In the genomic region with DNA sequence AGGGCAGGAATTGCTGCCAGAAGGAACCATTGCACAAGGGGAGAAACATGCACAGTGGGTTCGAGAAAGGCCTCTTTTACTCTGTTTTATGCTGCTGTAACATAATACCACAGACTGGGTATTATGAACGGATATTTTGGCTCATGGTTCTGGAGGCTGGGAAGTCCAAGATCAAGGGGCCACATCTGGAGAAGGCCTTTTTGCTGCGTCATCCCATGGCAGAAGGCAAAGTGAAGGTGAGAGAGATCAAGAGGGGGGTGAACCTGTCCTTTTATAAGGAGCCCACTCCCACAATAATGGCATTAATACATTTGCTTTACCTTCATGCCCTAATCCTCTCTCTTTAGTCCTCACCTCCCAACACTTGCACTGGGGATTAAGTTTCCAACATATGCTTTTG, we compare ENCODE assay signal across 20 cellular contexts.
DNase-seq lines count a peak whose midpoint lies in the region; ATAC-seq lines count a peak whose summit lies in the region.
"Had no signal": no experiment of that assay in that cellular context is flagged by ENCODE, and none has a peak within 500 bp of the region (broad histone marks: within the 10 kb centered on the region; RNA-seq: fewer than 3 reads in every experiment).

No MANE protein-coding gene starts in this region.

- H3K27me3 Mint-ChIP-seq in activated naive CD8-positive, alpha-beta T cell treated with anti-CD3 and anti-CD28 coated beads for 36 hours, result no peaks in the 10 kb centered on the region
- H3K27me3 Mint-ChIP-seq in T-helper 2 cell treated with Interferon-gamma antibody and Interleukin-4, amounts not matched to agents 5 μg/mL and 100 μg/mL, for 36 hours (ENCODE audit: low read depth), result no peaks in the 10 kb centered on the region
- H3K27me3 Mint-ChIP-seq: CD4-positive, alpha-beta T cell had no signal

- no peaks in the 10 kb centered on the region for H3K4me1 Mint-ChIP-seq in activated naive CD8-positive, alpha-beta T cell treated with anti-CD3 and anti-CD28 coated beads for 36 hours
- H3K4me1 Mint-ChIP-seq in T-helper 2 cell treated with Interferon-gamma antibody and Interleukin-4, amounts not matched to agents 5 μg/mL and 100 μg/mL, for 36 hours (ENCODE audit: low read depth), result no peaks in the 10 kb centered on the region
- H3K4me1 Mint-ChIP-seq: CD14-positive monocyte; CD8-positive, alpha-beta memory T cell had no signal

- H3K4me3 Mint-ChIP-seq in activated naive CD8-positive, alpha-beta T cell treated with anti-CD3 and anti-CD28 coated beads for 36 hours, result no peak overlapping the region
- H3K4me3 Mint-ChIP-seq in T-helper 2 cell treated with Interferon-gamma antibody and Interleukin-4, amounts not matched to agents 5 μg/mL and 100 μg/mL, for 36 hours, result no peak overlapping the region
- H3K4me3 Mint-ChIP-seq: CD14-positive monocyte; CD4-positive, alpha-beta T cell; CD8-positive, alpha-beta memory T cell; HFFc6 had no signal

- DNase-seq in NCI-H82 (lab: John Stamatoyannopoulos, UW) (peak; percentile 15), NCI-H82 treated with DMSO at 0.1 percent for 48 hours (lab: John Stamatoyannopoulos, UW; ENCODE audit: unreplicated experiment) (no peak), NCI-H524 (lab: John Stamatoyannopoulos, UW) (peak; percentile 75 to 91), islet precursor cell (peak; percentile 1)
- no peak for DNase-seq in activated naive CD8-positive, alpha-beta T cell treated with anti-CD3 and anti-CD28 coated beads for 36 hours
- no peak for DNase-seq in T-helper 2 cell treated with Interferon-gamma antibody and Interleukin-4, amounts not matched to agents 5 μg/mL and 100 μg/mL, for 36 hours (ENCODE audit: low spot score)
- DNase-seq: ACHN; AML-193; BE2C; CD4-positive, alpha-beta T cell; CD8-positive, alpha-beta memory T cell; DMS 273 treated with DMSO at 0.1 percent for 48 hours; DMS79; EL; GDM1; GOT3; HFFc6 had no signal

- ATAC-seq in HG02759 (IDR thresholded peaks at IDR 0.05; ENCODE audit: unreplicated experiment), result no peak
- ATAC-seq: GM12878 had no signal

- no peaks in the 10 kb centered on the region for H3K36me3 Mint-ChIP-seq in activated naive CD8-positive, alpha-beta T cell treated with anti-CD3 and anti-CD28 coated beads for 36 hours
- no peaks in the 10 kb centered on the region for H3K36me3 Mint-ChIP-seq in T-helper 2 cell treated with Interferon-gamma antibody and Interleukin-4, amounts not matched to agents 5 μg/mL and 100 μg/mL, for 36 hours (ENCODE audit: low read depth)
- H3K36me3 Mint-ChIP-seq: CD14-positive monocyte; CD8-positive, alpha-beta memory T cell had no signal

- H3K27ac Mint-ChIP-seq in activated naive CD8-positive, alpha-beta T cell treated with anti-CD3 and anti-CD28 coated beads for 36 hours, result no peak overlapping the region
- H3K27ac Mint-ChIP-seq in T-helper 2 cell treated with Interferon-gamma antibody and Interleukin-4, amounts not matched to agents 5 μg/mL and 100 μg/mL, for 36 hours, result no peak overlapping the region
- H3K27ac Mint-ChIP-seq: CD14-positive monocyte; CD4-positive, alpha-beta T cell; HFFc6 had no signal

- H3K9me3 Mint-ChIP-seq in activated naive CD8-positive, alpha-beta T cell treated with anti-CD3 and anti-CD28 coated beads for 36 hours, result no peaks in the 10 kb centered on the region
- H3K9me3 Mint-ChIP-seq in T-helper 2 cell treated with Interferon-gamma antibody and Interleukin-4, amounts not matched to agents 5 μg/mL and 100 μg/mL, for 36 hours, result no peaks in the 10 kb centered on the region
- H3K9me3 Mint-ChIP-seq: CD4-positive, alpha-beta T cell; HFFc6 had no signal

Comparison
In these comparisons a context has a peak if more than half of its experiments do, and no peak if none do; other contexts are left out.
1. DNase-seq: peak in NCI-H82 (single experiment), NCI-H524 (2 of 2) and islet precursor cell (single experiment); none in NCI-H82 treated with DMSO at 0.1 percent for 48 hours (single experiment), activated naive CD8-positive, alpha-beta T cell treated with anti-CD3 and anti-CD28 coated beads for 36 hours (single experiment) and T-helper 2 cell treated with Interferon-gamma antibody and Interleukin-4, amounts not matched to agents 5 μg/mL and 100 μg/mL, for 36 hours (single experiment).